In genomic region chr6:39843305-39844020, GRCh38 we compare ENCODE assay signal across 12 cellular contexts. TPM values are rescaled to one million over a fixed set of nuclear protein-coding genes. Genes with fewer than 3 reads are reported as not detected.
A peak's percentile ranks its signal among the peaks of the same experiment; 100 is the strongest.
DNase-seq lines count a peak whose midpoint lies in the region; ATAC-seq, FAIRE-seq and TF ChIP-seq lines count a peak whose summit lies in the region.
"Had no signal": no experiment of that assay in that cellular context is flagged by ENCODE, and none has a peak within 500 bp of the region (broad histone marks: within the 10 kb centered on the region; RNA-seq: fewer than 3 reads in every experiment).

No MANE protein-coding gene starts in this region.

- DNase-seq in HepG2 (ENCODE audit: low spot score), result no peak
- no peak for DNase-seq in right lobe of liver
- no peak for DNase-seq in GM12878 (ENCODE audit: low read depth, low spot score)
- DNase-seq in right cardiac atrium, result peak in 2 of 3 donors; percentile 69 to 77
- no peak for DNase-seq in activated CD8-positive, alpha-beta T cell treated with anti-CD3 and anti-CD28 coated beads, Interleukin-2, amount 10 ng/mL, durations not matched to agents 7 days and 5 days
- DNase-seq in mucosa of descending colon, result no peak
- DNase-seq in NCI-H1417 (lab: John Stamatoyannopoulos, UW), result no peak
- DNase-seq: activated CD4-positive, alpha-beta T cell treated with anti-CD3 and anti-CD28 coated beads, Interleukin-2, amount 50 U/mL, for 1 hour; activated gamma-delta T cell; central memory CD4-positive, alpha-beta T cell; T-helper 17 cell had no signal

- no peaks in the 10 kb centered on the region for H3K27me3 ChIP-seq in HepG2 (ENCODE audit: control insufficient read depth in 1 of 2, insufficient read depth in 2 of 2, low read length in 2 of 2)
- no peaks in the 10 kb centered on the region for H3K27me3 ChIP-seq in right lobe of liver
- no peaks in the 10 kb centered on the region for H3K27me3 ChIP-seq in GM12878 (replicated peaks in 1 of 2; ENCODE audit: control insufficient read depth in 2 of 2, insufficient read depth in 2 of 2, low read length in 1 of 2)
- H3K27me3 ChIP-seq in right cardiac atrium (ENCODE audit: control insufficient read depth, insufficient read depth), result no peaks in the 10 kb centered on the region

- H3K79me2 ChIP-seq in HepG2 (ENCODE audit: insufficient read depth, low read length) (no peaks in the 10 kb centered on the region), GM12878 (ENCODE audit: control insufficient read depth, insufficient read depth, low read length) (no peaks in the 10 kb centered on the region)

- no peak for TF ChIP-seq POLR2A in HepG2 (IDR thresholded peaks at IDR 0.05; ENCODE audit: insufficient read depth in 1 of 2, low read depth in 2 of 2, low read length in 2 of 2)
- no peak for TF ChIP-seq POLR2A in right lobe of liver (IDR thresholded peaks at IDR 0.05)
- no peak for TF ChIP-seq POLR2A in GM12878 (IDR thresholded peaks at IDR 0.05; ENCODE audit: low read depth, low read length)

- H3K4me2 ChIP-seq in HepG2 (ENCODE audit: low read depth, low read length), result no peak overlapping the region
- H3K4me2 ChIP-seq in GM12878 (ENCODE audit: control insufficient read depth, insufficient read depth), result no peak overlapping the region

- POLR2A ChIA-PET in HepG2 (lab: Yijun Ruan, JAX), result no interaction called here
- POLR2A ChIA-PET in GM12878 (lab: Charles Lee), result no interaction called here
- POLR2A ChIA-PET in activated CD8-positive, alpha-beta T cell treated with anti-CD3 and anti-CD28 coated beads, Interleukin-2, amount 10 ng/mL, durations not matched to agents 7 days and 5 days (lab: Charles Lee), result no interaction called here

- ATAC-seq in HepG2 (peak; percentile 71), right lobe of liver (no peak), GM12878 (0 out of 3 replicates have a peak, but pooled peaks have one; percentile 19), right cardiac atrium (peak; percentile 60 to 61), mucosa of descending colon (no peak), HG03139 (IDR thresholded peaks at IDR 0.05; ENCODE audit: unreplicated experiment) (no peak)
- ATAC-seq in activated CD8-positive, alpha-beta T cell treated with anti-CD3 and anti-CD28 coated beads, Interleukin-2, amount 10 ng/mL, durations not matched to agents 7 days and 5 days, result no peak
- ATAC-seq: T-helper 17 cell had no signal

- in situ Hi-C loops in HepG2 (cut with HindIII; ENCODE audit: extremely low pct_ligation_motif_present, low pct_unique_long_range_greater_than_20kb) (no loop called here), GM12878 (cut with MboI) (no loop called here)

- CTCF ChIA-PET in HepG2 (lab: Yijun Ruan, JAX; ENCODE audit: low intra/inter-chr PET ratio, low total read pairs) (no interaction called here), GM12878 (lab: Yijun Ruan, JAX) (interaction anchor here (1.5 to 1.6 kb wide), 2 partner anchors 23 to 52 kb away, joined by 3 to 5 read pairs; no protein-coding TSS in a partner anchor)
- CTCF ChIA-PET in activated CD8-positive, alpha-beta T cell treated with anti-CD3 and anti-CD28 coated beads, Interleukin-2, amount 10 ng/mL, durations not matched to agents 7 days and 5 days (lab: Charles Lee), result interaction anchor here (0.6 to 1.5 kb wide), 2 partner anchors 22 to 84 kb away, joined by 3 to 5 read pairs; no protein-coding TSS in a partner anchor

- H3K4me3 ChIP-seq in HepG2 (replicated peaks in 1 of 3; ENCODE audit: insufficient read depth in 1 of 3, low read depth in 2 of 3, low read length in 3 of 3) (no peak overlapping the region), right lobe of liver (no peak overlapping the region), GM12878 (no peak overlapping the region), right cardiac atrium (ENCODE audit: low read length) (no peak overlapping the region), mucosa of descending colon (no peak overlapping the region)

- TF ChIP-seq RAD21 in HepG2 (CRISPR knock-in tag; IDR thresholded peaks at IDR 0.05) (no peak), GM12878 (IDR thresholded peaks at IDR 0.05; ENCODE audit: insufficient read depth, low read depth, low read length) (no peak)

- SMC1A ChIA-PET in GM12878 (lab: Charles Lee; ENCODE audit: uncharacterized antibody, unreplicated experiment), result interaction anchor here (0.8 kb wide), 1 partner anchor 22 kb away, joined by 4 read pairs; no protein-coding TSS in a partner anchor

- H3K27ac ChIP-seq in HepG2 (ENCODE audit: extremely low read length, insufficient read depth, low read length), result no peak overlapping the region
- no peak overlapping the region for H3K27ac ChIP-seq in right lobe of liver
- no peak overlapping the region for H3K27ac ChIP-seq in GM12878 (ENCODE audit: control insufficient read depth, insufficient read depth)
- peak overlapping the region; percentile 30 for H3K27ac ChIP-seq in right cardiac atrium (ENCODE audit: low read length)

- H3K4me1 ChIP-seq in HepG2 (ENCODE audit: insufficient read depth, low read length) (no peaks in the 10 kb centered on the region), right lobe of liver (no peaks in the 10 kb centered on the region), GM12878 (ENCODE audit: control insufficient read depth, insufficient read depth, low read length) (no peaks in the 10 kb centered on the region), right cardiac atrium (ENCODE audit: control insufficient read depth, insufficient read depth, low read length) (peaks cover 5% of the 10 kb centered on the region), mucosa of descending colon (ENCODE audit: low read depth) (no peaks in the 10 kb centered on the region)

- no peak overlapping the region for H3K27ac Mint-ChIP-seq in activated CD8-positive, alpha-beta T cell treated with anti-CD3 and anti-CD28 coated beads, Interleukin-2, amount 10 ng/mL, durations not matched to agents 7 days and 5 days
- H3K27ac Mint-ChIP-seq: T-helper 17 cell had no signal

- 62% methylated on average over 12 of the region's 12 CpGs for WGBS in HepG2 (ENCODE audit: low lambda C conversion rate)
- WGBS in right lobe of liver (ENCODE audit: insufficient coverage, low coverage, low lambda C conversion rate, missing lambda C conversion rate), result 83% methylated on average over 10 of the region's 12 CpGs
- WGBS in GM12878 (ENCODE audit: insufficient coverage, insufficient replicate concordance, low lambda C conversion rate, missing lambda C conversion rate), result 73% methylated on average over 12 of the region's 12 CpGs
- 59% methylated on average over 12 of the region's 12 CpGs for WGBS in right cardiac atrium

- FAIRE-seq in HepG2 (lab: Jason Lieb, UNC) (no peak), GM12878 (lab: Jason Lieb, UNC) (no peak)

- peaks cover 3% of the 10 kb centered on the region for H3K27me3 Mint-ChIP-seq in activated CD8-positive, alpha-beta T cell treated with anti-CD3 and anti-CD28 coated beads, Interleukin-2, amount 10 ng/mL, durations not matched to agents 7 days and 5 days (ENCODE audit: low read depth)

- H3K9me3 Mint-ChIP-seq in activated CD8-positive, alpha-beta T cell treated with anti-CD3 and anti-CD28 coated beads, Interleukin-2, amount 10 ng/mL, durations not matched to agents 7 days and 5 days (ENCODE audit: insufficient read depth), result no peaks in the 10 kb centered on the region

- H3K9ac ChIP-seq in HepG2 (ENCODE audit: insufficient read depth, low read depth, low read length) (no peak overlapping the region), GM12878 (ENCODE audit: control insufficient read depth, insufficient read depth, low read length) (no peak overlapping the region)

- H3K36me3 ChIP-seq in HepG2 (replicated peaks in 1 of 2; ENCODE audit: control insufficient read depth in 1 of 2, insufficient read depth in 2 of 2, low read length in 2 of 2), result no peaks in the 10 kb centered on the region
- H3K36me3 ChIP-seq in right lobe of liver, result no peaks in the 10 kb centered on the region
- H3K36me3 ChIP-seq in GM12878 (ENCODE audit: control insufficient read depth in 2 of 2, insufficient read depth in 2 of 2, low read length in 1 of 2), result no peaks in the 10 kb centered on the region
- no peaks in the 10 kb centered on the region for H3K36me3 ChIP-seq in mucosa of descending colon (ENCODE audit: low read depth)

- H3K9me3 ChIP-seq in HepG2 (ENCODE audit: low read length), result no peaks in the 10 kb centered on the region
- no peaks in the 10 kb centered on the region for H3K9me3 ChIP-seq in right lobe of liver
- no peaks in the 10 kb centered on the region for H3K9me3 ChIP-seq in GM12878 (replicated peaks; ENCODE audit: control insufficient read depth, insufficient read depth, low read length)
- H3K9me3 ChIP-seq in right cardiac atrium (ENCODE audit: control insufficient read depth, low read length), result no peaks in the 10 kb centered on the region
- no peaks in the 10 kb centered on the region for H3K9me3 ChIP-seq in mucosa of descending colon

- no peak for TF ChIP-seq EP300 in HepG2 (IDR thresholded peaks at IDR 0.05; ENCODE audit: low read depth in 2 of 2, low read length in 2 of 2)
- TF ChIP-seq EP300 in HepG2 (CRISPR knock-in tag; IDR thresholded peaks at IDR 0.05; ENCODE audit: borderline replicate concordance), result no peak
- TF ChIP-seq EP300 in GM12878 (IDR thresholded peaks at IDR 0.05; ENCODE audit: borderline replicate concordance in 1 of 2, control insufficient read depth in 1 of 2, low read depth in 2 of 2, low read length in 2 of 2), result no peak

- H2AFZ ChIP-seq in HepG2 (ENCODE audit: low read length) (no peak overlapping the region), GM12878 (ENCODE audit: control insufficient read depth, low read depth, low read length) (no peak overlapping the region)

- no peaks in the 10 kb centered on the region for H3K36me3 Mint-ChIP-seq in activated CD8-positive, alpha-beta T cell treated with anti-CD3 and anti-CD28 coated beads, Interleukin-2, amount 10 ng/mL, durations not matched to agents 7 days and 5 days (ENCODE audit: low read depth)

- H3K4me1 Mint-ChIP-seq in activated CD8-positive, alpha-beta T cell treated with anti-CD3 and anti-CD28 coated beads, Interleukin-2, amount 10 ng/mL, durations not matched to agents 7 days and 5 days (ENCODE audit: low read depth), result no peaks in the 10 kb centered on the region
- H3K4me1 Mint-ChIP-seq: T-helper 17 cell had no signal

- TF ChIP-seq CTCF in HepG2 (CRISPR knock-in tag; IDR thresholded peaks at IDR 0.05), result no peak
- TF ChIP-seq CTCF in right lobe of liver (IDR thresholded peaks at IDR 0.05), result no peak
- no peak for TF ChIP-seq CTCF in GM12878 (IDR thresholded peaks at IDR 0.05 in 2 of 3, conservative IDR thresholded peaks at IDR 0.05 in 1 of 3; ENCODE audit: control insufficient read depth in 2 of 3, extremely low read depth in 1 of 3, insufficient read depth in 1 of 3, low read depth in 3 of 3, low read length in 3 of 3)
- no peak for TF ChIP-seq CTCF in mucosa of descending colon (IDR thresholded peaks at IDR 0.05)

- BruUV-seq in HepG2 (replicated peaks; lab: Mats Ljungman, UMichigan), result no TSS peak
- no TSS peak for BruUV-seq in GM12878 (replicated peaks; lab: Mats Ljungman, UMichigan)

- H4K20me1 ChIP-seq in HepG2 (ENCODE audit: insufficient read depth, low read length), result no peaks in the 10 kb centered on the region
- no peaks in the 10 kb centered on the region for H4K20me1 ChIP-seq in GM12878 (ENCODE audit: control insufficient read depth, insufficient read depth)

- RAD21 ChIA-PET in GM12878 (lab: Charles Lee; ENCODE audit: unreplicated experiment), result no interaction called here

- H3K4me3 Mint-ChIP-seq in activated CD8-positive, alpha-beta T cell treated with anti-CD3 and anti-CD28 coated beads, Interleukin-2, amount 10 ng/mL, durations not matched to agents 7 days and 5 days, result no peak overlapping the region
- H3K4me3 Mint-ChIP-seq: T-helper 17 cell had no signal

- intact Hi-C loops in HepG2 (cut with micrococcal nuclease; ENCODE audit: unreplicated experiment), result no loop called here
- intact Hi-C loops in right lobe of liver (cut with DNase I), result no loop called here
- intact Hi-C loops in GM12878 (cut with micrococcal nuclease; ENCODE audit: unreplicated experiment), result no loop called here
- intact Hi-C loops in right cardiac atrium (cut with DNase I), result no loop called here
- intact Hi-C loops in mucosa of descending colon (cut with DNase I, micrococcal nuclease), result no loop called here

RNA-seq across cellular contexts. Expression of gene DAAM2, which starts 51.3 kb away (rescaled TPM):
- not detected in 2 replicates for total RNA-seq in HepG2 (2016; rRNA removed; fragmentation: Illumina TruSeq; extraction: Trizol)
- total RNA-seq in HepG2 (2016; cell fraction: cytosol; rRNA removed; fragmentation: Illumina TruSeq; extraction: Trizol; ENCODE audit: low read depth), result not detected in 2 replicates
- 0.02 TPM in 1 of 2 replicates, not detected in the other for total RNA-seq in HepG2 (2016; cell fraction: insoluble cytoplasmic fraction; rRNA removed; fragmentation: Illumina TruSeq; extraction: Trizol)
- not detected in 2 replicates for total RNA-seq in HepG2 (2016; cell fraction: membrane; rRNA removed; fragmentation: Illumina TruSeq; extraction: Trizol)
- total RNA-seq in HepG2 (2016; cell fraction: nucleus; rRNA removed; fragmentation: Illumina TruSeq; extraction: Trizol), result not detected in 2 replicates
- polyA plus RNA-seq in HepG2 (2011; rRNA removed), result 0.01 TPM in 1 of 2 replicates, not detected in the other
- 0.01 and 0.03 TPM in 2 replicates for polyA plus RNA-seq in HepG2 (2011; cell fraction: cytosol; rRNA removed)
- polyA plus RNA-seq in HepG2 (2011; cell fraction: nucleus; rRNA removed), result 0.14 TPM in 1 of 2 replicates, not detected in the other
- 0.03 and 0.09 TPM in 2 replicates for polyA plus RNA-seq in HepG2 (2012)
- polyA plus RNA-seq in HepG2 (2016; cell fraction: cytosol; fragmentation: Illumina TruSeq; extraction: Trizol; ENCODE audit: low read depth), result not detected in 2 replicates
- polyA plus RNA-seq in HepG2 (2016; cell fraction: insoluble cytoplasmic fraction; fragmentation: Illumina TruSeq; extraction: Trizol; ENCODE audit: low read depth), result not detected in 2 replicates
- polyA plus RNA-seq in HepG2 (2016; cell fraction: membrane; fragmentation: Illumina TruSeq; extraction: Trizol; ENCODE audit: low read depth), result 0.02 TPM in 1 of 2 replicates, not detected in the other
- not detected in 2 replicates for polyA plus RNA-seq in HepG2 (2016; cell fraction: nucleus; fragmentation: Illumina TruSeq; extraction: Trizol; ENCODE audit: insufficient read depth, low read depth)
- 0.06 TPM in 1 of 2 replicates, not detected in the other for polyA minus RNA-seq in HepG2 (2011; rRNA and poly(A)+ RNA removed; ENCODE audit: low replicate concordance)
- not detected in 2 replicates for polyA minus RNA-seq in HepG2 (2011; cell fraction: cytosol; rRNA and poly(A)+ RNA removed)
- polyA minus RNA-seq in HepG2 (2011; cell fraction: nucleus; rRNA and poly(A)+ RNA removed), result under 0.01 TPM in 1 of 2 replicates, not detected in the other
- 1 to 10 TPM; 1.6 to 9.8 (median 4.7) TPM for total RNA-seq in right lobe of liver
- 0.13 TPM in 1 of 2 replicates, not detected in the other for total RNA-seq in GM12878 (2013; cell fraction: nucleolus; rRNA removed)
- not detected in 2 replicates for total RNA-seq in GM12878 (2014; rRNA removed)
- total RNA-seq in GM12878 (2014; rRNA removed; fragmentation: Illumina TruSeq; extraction: Trizol), result not detected in 2 replicates
- 0.05 TPM in 1 of 2 replicates, not detected in the other for total RNA-seq in GM12878 (2021)
- not detected for polyA plus RNA-seq in GM12878 (2011; ENCODE audit: low read depth)
- polyA plus RNA-seq in GM12878 (2011; rRNA removed), result 0.13 and 0.22 TPM in 2 replicates
- polyA plus RNA-seq in GM12878 (2011; cell fraction: cytosol; rRNA removed), result 0.06 and 0.12 TPM in 2 replicates
- polyA plus RNA-seq in GM12878 (2011; cell fraction: nucleus; rRNA removed), result 0.25 and 0.27 TPM in 2 replicates
- polyA plus RNA-seq in GM12878 (2012), result 0.06 TPM in 1 of 2 replicates, not detected in the other
- not detected in 2 replicates for polyA plus RNA-seq in GM12878 (2014; fragmentation: Illumina TruSeq; extraction: Trizol)
- polyA plus RNA-seq in GM12878 (2014; fragmentation: Nextera tagmentation; extraction: Ambion mirVana), result not detected
- polyA plus RNA-seq in GM12878 (2014; rRNA removed), result not detected in 2 replicates
- polyA plus RNA-seq in GM12878 (2016; fragmentation: Nextera tagmentation; extraction: Ambion mirVana), result not detected
- polyA minus RNA-seq in GM12878 (2011; rRNA and poly(A)+ RNA removed), result under 0.01 and 0.31 TPM in 2 replicates
- not detected in 2 replicates for polyA minus RNA-seq in GM12878 (2011; cell fraction: cytosol; rRNA and poly(A)+ RNA removed)
- under 0.01 and 0.29 TPM in 2 replicates for polyA minus RNA-seq in GM12878 (2011; cell fraction: nucleus; rRNA and poly(A)+ RNA removed)
- total RNA-seq in right cardiac atrium, result 10 to 100 TPM in 2 of 4 donors, 1 to 10 TPM in 2; 7.2 to 11.5 (median 9.2) TPM
- 9.9 TPM for polyA plus RNA-seq in right cardiac atrium
- total RNA-seq in activated CD8-positive, alpha-beta T cell treated with anti-CD3 and anti-CD28 coated beads, Interleukin-2, amount 10 ng/mL, durations not matched to agents 7 days and 5 days, result not detected
- total RNA-seq in mucosa of descending colon, result 10 to 100 TPM in 1 of 3 donors, 1 to 10 TPM in 2; 6.1 to 27.8 (median 9.1) TPM
- total RNA-seq: T-helper 17 cell had no signal

Comparison
In these comparisons a context has a peak if more than half of its experiments do, and no peak if none do; other contexts are left out.
1. ATAC-seq: peak in HepG2 (single experiment), GM12878 (single experiment) and right cardiac atrium (2 of 2); none in right lobe of liver (0 of 4), activated CD8-positive, alpha-beta T cell treated with anti-CD3 and anti-CD28 coated beads, Interleukin-2, amount 10 ng/mL, durations not matched to agents 7 days and 5 days (single experiment), mucosa of descending colon (single experiment) and HG03139 (single experiment).
2. DNase-seq: peak in right cardiac atrium (2 of 3); none in HepG2 (single experiment), right lobe of liver (0 of 3), GM12878 (single experiment), activated CD8-positive, alpha-beta T cell treated with anti-CD3 and anti-CD28 coated beads, Interleukin-2, amount 10 ng/mL, durations not matched to agents 7 days and 5 days (single experiment), mucosa of descending colon (0 of 3) and NCI-H1417 (0 of 3).